In genomic region chr6:31441368-31442267, GRCh38 we compare ENCODE assay signal across 8 cellular contexts. TPM values are rescaled to one million over a fixed set of nuclear protein-coding genes. Genes with fewer than 3 reads are reported as not detected.
DNase-seq lines count a peak whose midpoint lies in the region; ATAC-seq and TF ChIP-seq lines count a peak whose summit lies in the region.

No MANE protein-coding gene starts in this region.

- peaks cover 7% of the 10 kb centered on the region for H3K9me3 Mint-ChIP-seq in neural crest cell

- H3K27ac Mint-ChIP-seq in neural crest cell (ENCODE audit: unreplicated experiment): no peak overlapping the region

- in situ Hi-C loops in GM13977 (cut with MboI; ENCODE audit: low pct_unique_long_range_greater_than_20kb, low sequenced_read_pairs, unreplicated experiment): loop anchor here (5.0 kb wide), 1 partner anchor 44 kb away; no protein-coding TSS in a partner anchor

- no peaks in the 10 kb centered on the region for H3K9me3 ChIP-seq in OCI-LY3 (ENCODE audit: insufficient read depth, low read length)
- H3K9me3 ChIP-seq in testis: no peaks in the 10 kb centered on the region

- peak overlapping the region; percentile 39 for H3K4me2 ChIP-seq in OCI-LY3 (ENCODE audit: low read length)

- H3K27ac ChIP-seq in OCI-LY3 (ENCODE audit: low read length) (no peak overlapping the region), testis (no peak overlapping the region)

- no peak overlapping the region for H2AFZ ChIP-seq in OCI-LY3 (ENCODE audit: low read depth, low read length)

- ATAC-seq in HG02981 (IDR thresholded peaks at IDR 0.05; ENCODE audit: unreplicated experiment): no peak

- TF ChIP-seq CTCF in GM13977 (IDR thresholded peaks at IDR 0.05; ENCODE audit: extremely low read depth, insufficient read depth, missing control alignments): peak; percentile 92
- TF ChIP-seq CTCF in OCI-LY3 (IDR thresholded peaks at IDR 0.05; ENCODE audit: low read depth, low read length): peak; percentile 73
- peak; percentile 87 for TF ChIP-seq CTCF in fibroblast of villous mesenchyme (IDR thresholded peaks at IDR 0.05; ENCODE audit: insufficient read depth, low read depth, low read length)
- TF ChIP-seq CTCF in neural crest cell (conservative IDR thresholded peaks at IDR 0.05): peak; percentile 82
- peak; percentile 53 to 84 (median 60) for TF ChIP-seq CTCF in testis (IDR thresholded peaks at IDR 0.05)

- H3K4me3 Mint-ChIP-seq in neural crest cell: no peak overlapping the region

- H3K36me3 ChIP-seq in OCI-LY3 (replicated peaks; ENCODE audit: low read depth, low read length) (no peaks in the 10 kb centered on the region), testis (ENCODE audit: low read depth, missing control alignments) (no peaks in the 10 kb centered on the region)

- H4K20me1 ChIP-seq in OCI-LY3 (ENCODE audit: insufficient read depth, low read length): no peaks in the 10 kb centered on the region

- H3K4me1 ChIP-seq in OCI-LY3 (ENCODE audit: low read length) (no peaks in the 10 kb centered on the region), testis (no peaks in the 10 kb centered on the region)

- H3K4me3 ChIP-seq in OCI-LY3 (ENCODE audit: low read length): no peak overlapping the region
- no peak overlapping the region for H3K4me3 ChIP-seq in fibroblast of villous mesenchyme (ENCODE audit: low read depth, low read length)
- H3K4me3 ChIP-seq in testis: peak overlapping the region in 1 of 2 donors; percentile 45

- no peak overlapping the region for H3K9ac ChIP-seq in OCI-LY3 (ENCODE audit: low read length)

- peaks cover 52% of the 10 kb centered on the region for H3K27me3 Mint-ChIP-seq in neural crest cell (ENCODE audit: low read depth)

- no peaks in the 10 kb centered on the region for H3K79me2 ChIP-seq in OCI-LY3 (ENCODE audit: low read length)

- peaks cover 2% of the 10 kb centered on the region for H3K36me3 Mint-ChIP-seq in neural crest cell (ENCODE audit: low read depth)

- intact Hi-C loops in testis (cut with DNase I; ENCODE audit: low total_unique reads): loop anchor here (5.0 kb wide), 1 partner anchor 44 kb away; no protein-coding TSS in a partner anchor

- no peaks in the 10 kb centered on the region for H3K4me1 Mint-ChIP-seq in neural crest cell

- TF ChIP-seq POLR2A in testis (IDR thresholded peaks at IDR 0.05): no peak

- DNase-seq in AML-193 (lab: John Stamatoyannopoulos, UW) (peak; percentile 69 to 78), GM13977 (ENCODE audit: low spot score) (peak; percentile 75), fibroblast of villous mesenchyme (ENCODE audit: low read depth) (peak; percentile 71), neural crest cell (ENCODE audit: low read depth, low spot score) (peak; percentile 77), testis (peak; percentile 93)
- peak; percentile 89 for DNase-seq in activated T-cell treated with anti-CD3 and anti-CD28 coated beads, Interleukin-2, amount 50 U/mL, for 1 hour

- peaks cover 33% of the 10 kb centered on the region for H3K27me3 ChIP-seq in OCI-LY3 (ENCODE audit: low read depth, low read length)
- no peaks in the 10 kb centered on the region for H3K27me3 ChIP-seq in testis

- 10 to 11% methylated on average over 19 to 28 of the region's 28 CpGs for WGBS in testis, 2 donors

RNA-seq across cellular contexts. Expression of gene MICA, which starts 38.2 kb away (rescaled TPM):
- total RNA-seq in fibroblast of villous mesenchyme (45.3 and 54.8 TPM in 2 replicates), neural crest cell (21.1 and 21.7 TPM in 2 replicates), testis (10 to 100 TPM; 24.7 to 28.2 TPM)
- polyA plus RNA-seq in testis (ENCODE audit: insufficient read depth, low read depth, low replicate concordance): 18.2 TPM

RNA-seq across cellular contexts. Expression of gene MICB, which starts 56.3 kb away (rescaled TPM):
- total RNA-seq in fibroblast of villous mesenchyme (15.5 and 30.7 TPM in 2 replicates), neural crest cell (0.61 TPM in 1 of 2 replicates, not detected in the other), testis (1 to 10 TPM; 4.4 to 5.4 TPM)
- 4.1 TPM for polyA plus RNA-seq in testis (ENCODE audit: insufficient read depth, low read depth, low replicate concordance)
